8 cellular contexts compared by ENCODE assay signal in genomic region chr3:141485578-141486415, GRCh38. TPM values are rescaled to one million over a fixed set of nuclear protein-coding genes. Genes with fewer than 3 reads are reported as not detected.
DNase-seq lines count a peak whose midpoint lies in the region; ATAC-seq, FAIRE-seq and TF ChIP-seq lines count a peak whose summit lies in the region.

No MANE protein-coding gene starts in this region.

- H3K4me3 ChIP-seq in A549 (peak overlapping the region; percentile 76), HCT116 (replicated peaks in 1 of 2; ENCODE audit: low read depth in 1 of 2, low read length in 2 of 2) (peak overlapping the region; percentile 43 to 55), fibroblast of lung (replicated peaks in 1 of 4; ENCODE audit: control extremely low read depth in 1 of 4, insufficient read depth in 1 of 4, low read depth in 3 of 4, low read length in 4 of 4) (peak overlapping the region in 2 of 4 experiments; percentile 58 to 72), osteoblast (ENCODE audit: insufficient read depth, low read length) (peak overlapping the region; percentile 69)

- H3K9me3 Mint-ChIP-seq in WTC11, result no peaks in the 10 kb centered on the region

- POLR2A ChIA-PET in A549 (lab: Yijun Ruan, JAX) (interaction anchor here (1.0 to 2.0 kb wide), 4 partner anchors 9 to 391 kb away, joined by 3 to 6 read pairs (median 5); partner anchors contain the start of gene ATP1B3), HCT116 (lab: Charles Lee) (no interaction called here), WTC11 (lab: Charles Lee) (interaction anchor here (0.6 to 1.5 kb wide), 2 partner anchors 31 to 482 kb away, joined by 3 read pairs; no protein-coding TSS in a partner anchor)

- TSS peak; percentile 26 for BruUV-seq in HCT116 (replicated peaks; lab: Mats Ljungman, UMichigan)

- H3K9ac ChIP-seq in HCT116 (ENCODE audit: low read length) (peak overlapping the region; percentile 40), fibroblast of lung (ENCODE audit: insufficient read depth, low read length) (no peak overlapping the region)

- H4K20me1 ChIP-seq in HCT116 (ENCODE audit: insufficient read depth) (peaks cover 9% of the 10 kb centered on the region; the same call in 1 of the 2 replicates), fibroblast of lung (ENCODE audit: control insufficient read depth, extremely low read depth, insufficient read depth, low read length) (no peaks in the 10 kb centered on the region), osteoblast (ENCODE audit: insufficient read depth, low read length) (peaks cover 30% of the 10 kb centered on the region)

- H3K27me3 ChIP-seq in HCT116 (ENCODE audit: insufficient read depth, low read length), result no peaks in the 10 kb centered on the region
- no peaks in the 10 kb centered on the region for H3K27me3 ChIP-seq in fibroblast of lung (ENCODE audit: control insufficient read depth, insufficient read depth, low read length)
- no peaks in the 10 kb centered on the region for H3K27me3 ChIP-seq in osteoblast (ENCODE audit: insufficient read depth, low read length)

- H3K36me3 Mint-ChIP-seq in WTC11, result no peaks in the 10 kb centered on the region

- no peak for TF ChIP-seq RAD21 in A549 (conservative IDR thresholded peaks at IDR 0.05 in 1 of 2, IDR thresholded peaks at IDR 0.05 in 1 of 2)
- no peak for TF ChIP-seq RAD21 in HCT116 (IDR thresholded peaks at IDR 0.05; ENCODE audit: low read depth)

- H3K9me2 ChIP-seq in HCT116 (ENCODE audit: insufficient read depth), result no peaks in the 10 kb centered on the region

- TF ChIP-seq CTCF in A549 (IDR thresholded peaks at IDR 0.05), result no peak
- no peak for TF ChIP-seq CTCF in HCT116 (IDR thresholded peaks at IDR 0.05 in 2 of 3, conservative IDR thresholded peaks at IDR 0.05 in 1 of 3; ENCODE audit: borderline replicate concordance in 1 of 3, insufficient read depth in 1 of 3, low read depth in 2 of 3, low read length in 2 of 3)
- no peak for TF ChIP-seq CTCF in WTC11 (IDR thresholded peaks at IDR 0.05)
- TF ChIP-seq CTCF in fibroblast of lung (conservative IDR thresholded peaks at IDR 0.05 in 1 of 2, IDR thresholded peaks at IDR 0.05 in 1 of 2; ENCODE audit: low read depth in 1 of 2, low read length in 2 of 2), result no peak
- TF ChIP-seq CTCF in osteoblast (IDR thresholded peaks at IDR 0.05; ENCODE audit: extremely low read depth, low read depth, low read length), result no peak

- H2AFZ ChIP-seq in HCT116 (ENCODE audit: low read depth, low read length, poor library complexity, severe bottlenecking) (peak overlapping the region; percentile 97), fibroblast of lung (ENCODE audit: low read length) (no peak overlapping the region), osteoblast (ENCODE audit: low read length) (peak overlapping the region; percentile 63)

- RAD21 ChIA-PET in HCT116 (lab: Charles Lee; ENCODE audit: low non-redundant PET in 1 of 2, low total read pairs in 2 of 2, uncharacterized antibody in 2 of 2, unreplicated experiment in 2 of 2), result no interaction called here

- CTCF ChIA-PET in A549 (lab: Yijun Ruan, JAX) (interaction anchor here (0.7 to 2.6 kb wide), 4 partner anchors 8 to 75 kb away, joined by 3 to 14 read pairs (median 4); no protein-coding TSS in a partner anchor), HCT116 (lab: Charles Lee) (no interaction called here), WTC11 (lab: Charles Lee) (interaction anchor here (1.2 to 1.3 kb wide), 2 partner anchors 26 to 44 kb away, joined by 4 read pairs; no protein-coding TSS in a partner anchor)

- H3K4me3 Mint-ChIP-seq in WTC11, result peak overlapping the region; percentile 77

- H3K4me2 ChIP-seq in A549 (peak overlapping the region; percentile 97), HCT116 (ENCODE audit: low read length) (peak overlapping the region; percentile 83), fibroblast of lung (ENCODE audit: extremely low read depth, insufficient read depth, low read length) (peak overlapping the region; percentile 42), osteoblast (ENCODE audit: insufficient read depth, low read length) (peak overlapping the region; percentile 77)

- peaks cover 31% of the 10 kb centered on the region for H3K79me2 ChIP-seq in HCT116 (ENCODE audit: insufficient read depth, low read length)
- H3K79me2 ChIP-seq in fibroblast of lung (ENCODE audit: control insufficient read depth, insufficient read depth, low read length), result peaks cover 32% of the 10 kb centered on the region
- peaks cover 35% of the 10 kb centered on the region for H3K79me2 ChIP-seq in osteoblast (ENCODE audit: insufficient read depth, low read length)

- peak; percentile 24 to 56 for ATAC-seq in A549
- ATAC-seq in HCT116, result no peak
- ATAC-seq in WTC11, result no peak
- no peak for ATAC-seq in HG03457 (IDR thresholded peaks at IDR 0.05; ENCODE audit: unreplicated experiment)
- no peak for ATAC-seq in HG03354 (IDR thresholded peaks at IDR 0.05; ENCODE audit: poor library complexity, severe bottlenecking, unreplicated experiment)

- TF ChIP-seq POLR2A in A549 (IDR thresholded peaks at IDR 0.05; ENCODE audit: low read length) (no peak), HCT116 (IDR thresholded peaks at IDR 0.05; ENCODE audit: borderline replicate concordance, extremely low read depth, insufficient read depth, insufficient read length) (no peak)

- TF ChIP-seq EP300 in A549 (IDR thresholded peaks at IDR 0.05), result no peak

- peak; percentile 31 to 79 for DNase-seq in A549 (ENCODE audit: low read depth in 1 of 2, low spot score in 1 of 2)
- peak; percentile 12 for DNase-seq in HCT116 (ENCODE audit: low read depth, low spot score)
- DNase-seq in WTC11 (ENCODE audit: low spot score), result no peak
- peak; percentile 40 to 88 for DNase-seq in fibroblast of lung (ENCODE audit: low read depth in 2 of 2)
- peak; percentile 86 for DNase-seq in osteoblast (ENCODE audit: insufficient read length, low spot score, missing footprints)
- no peak for DNase-seq in COLO829 (ENCODE audit: low spot score)

- no peak for FAIRE-seq in A549 (lab: Jason Lieb, UNC)

- H3K27ac Mint-ChIP-seq in WTC11, result peak overlapping the region; percentile 86

- peaks cover 8% of the 10 kb centered on the region; the same call in 1 of the 2 replicates for H3K27me3 Mint-ChIP-seq in WTC11 (ENCODE audit: low read depth)

- H3K27ac ChIP-seq in A549, result peak overlapping the region; percentile 90 to 96
- no peak overlapping the region for H3K27ac ChIP-seq in HCT116 (ENCODE audit: low read depth, low read length)
- peak overlapping the region; percentile 62 for H3K27ac ChIP-seq in fibroblast of lung (ENCODE audit: insufficient read depth, low read length)
- H3K27ac ChIP-seq in osteoblast (ENCODE audit: low read depth, low read length), result peak overlapping the region; percentile 83

- intact Hi-C loops in HCT116 (cut with micrococcal nuclease), result no loop called here

- H3K9me3 ChIP-seq in A549 (no peaks in the 10 kb centered on the region), HCT116 (ENCODE audit: control insufficient read depth in 1 of 2, insufficient read depth in 1 of 2, low read depth in 1 of 2, low read length in 2 of 2) (no peaks in the 10 kb centered on the region), fibroblast of lung (ENCODE audit: control insufficient read depth, insufficient read depth, low read depth, low read length) (no peaks in the 10 kb centered on the region), osteoblast (ENCODE audit: low read depth, low read length) (no peaks in the 10 kb centered on the region)

- peaks cover 40% of the 10 kb centered on the region for H3K4me1 Mint-ChIP-seq in WTC11

- H3K36me3 ChIP-seq in HCT116 (ENCODE audit: control insufficient read depth in 1 of 2, insufficient read depth in 2 of 2, low read length in 2 of 2) (no peaks in the 10 kb centered on the region), fibroblast of lung (ENCODE audit: control insufficient read depth, insufficient read depth, low read length) (no peaks in the 10 kb centered on the region), osteoblast (ENCODE audit: insufficient read depth, low read length) (no peaks in the 10 kb centered on the region)

- 23% methylated on average over 9 of the region's 9 CpGs for WGBS in A549 (ENCODE audit: missing lambda C conversion rate)

- H3K4me1 ChIP-seq in A549 (peaks cover 52% of the 10 kb centered on the region), HCT116 (ENCODE audit: control insufficient read depth in 1 of 2, insufficient read depth in 2 of 2, low read length in 2 of 2) (peaks cover 12 to 36% of the 10 kb centered on the region in 2 experiments), fibroblast of lung (ENCODE audit: control insufficient read depth, extremely low read depth, insufficient read depth, low read length) (peaks cover 5% of the 10 kb centered on the region), osteoblast (ENCODE audit: insufficient read depth, low read length) (peaks cover 35% of the 10 kb centered on the region)

TF ChIP-seq in A549, 52 proteins besides CTCF, POLR2A, EP300 and RAD21 (continues in another document):
- TF ChIP-seq RCOR1 (IDR thresholded peaks at IDR 0.05; ENCODE audit: low read depth, low read length), result no peak
- TF ChIP-seq SREBF2 (IDR thresholded peaks at IDR 0.05), result no peak
- TF ChIP-seq JUNB (IDR thresholded peaks at IDR 0.05), result peak; percentile 42; the same call in 1 of the 2 replicates
- no peak for TF ChIP-seq FOSL2 (IDR thresholded peaks at IDR 0.05)
- TF ChIP-seq FOSL2 (CRISPR knock-in tag; IDR thresholded peaks at IDR 0.05), result peak; percentile 65

TF ChIP-seq in HCT116, 20 proteins besides CTCF, POLR2A, EP300 and RAD21 (continues in another document):
- TF ChIP-seq ZFX (IDR thresholded peaks at IDR 0.05) (no peak), FOSL1 (IDR thresholded peaks at IDR 0.05; ENCODE audit: low read depth) (peak; percentile 32; the same call in 1 of the 2 replicates), SP1 (IDR thresholded peaks at IDR 0.05; ENCODE audit: low read depth) (peak; percentile 39; the same call in 1 of the 2 replicates), CEBPB (IDR thresholded peaks at IDR 0.05; ENCODE audit: low read depth) (peak; percentile 13; the same call in 1 of the 2 replicates)

TF ChIP-seq in WTC11, 78 proteins besides CTCF, POLR2A, EP300 and RAD21 (continues in another document):
- TF ChIP-seq NFATC4 (CRISPR knock-in tag; IDR thresholded peaks at IDR 0.05), result no peak

RNA-seq across cellular contexts. Expression of gene RASA2, which starts 1.0 kb away (rescaled TPM):
- polyA plus RNA-seq in A549 (2011; rRNA removed) (9.2 and 12.0 TPM in 2 replicates), A549 (2017; fragmentation: RNase III; extraction: RNeasy Plus Mini Kit Qiagen cat#74134 plus additional on column Dnase treatment) (5.0 to 6.8 TPM (median 6.7 TPM) in 3 replicates), fibroblast of lung (8.4 and 10.0 TPM in 2 replicates)
- polyA plus RNA-seq in A549 (2012; cell fraction: cytosol; rRNA removed), result 2.0 and 2.1 TPM in 2 replicates
- 2.7 and 3.1 TPM in 2 replicates for polyA plus RNA-seq in A549 (2012; cell fraction: nucleus; rRNA removed)
- polyA minus RNA-seq in A549 (2011; rRNA and poly(A)+ RNA removed), result 4.9 and 7.9 TPM in 2 replicates
- total RNA-seq in HCT116 (2021; ENCODE audit: unreplicated experiment) (12.8 TPM), WTC11 (2021) (13.9 to 16.8 TPM (median 16.4 TPM) in 3 replicates), fibroblast of lung (10.0 and 11.4 TPM in 2 replicates), osteoblast (20.0 and 21.7 TPM in 2 replicates)
- polyA plus RNA-seq in HCT116 (2012), result 1.9 and 2.9 TPM in 2 replicates
- polyA plus RNA-seq in fibroblast of lung (2012), result 3.9 and 4.7 TPM in 2 replicates
- 0.51 and 1.2 TPM in 2 replicates for polyA minus RNA-seq in fibroblast of lung (ENCODE audit: low replicate concordance)

Comparison
In these comparisons a context has a peak if more than half of its experiments do, and no peak if none do; other contexts are left out.
1. ATAC-seq: peak in A549 (2 of 2); none in HCT116 (single experiment), WTC11 (single experiment), HG03457 (single experiment) and HG03354 (single experiment).
2. DNase-seq: peak in A549 (2 of 2), HCT116 (single experiment), fibroblast of lung (2 of 2) and osteoblast (single experiment); none in WTC11 (single experiment) and COLO829 (single experiment).
3. H3K4me2 ChIP-seq: peak in every context shown above with its lines; median percentile 97 in A549; 83 in HCT116; 77 in osteoblast; 42 in fibroblast of lung.